1 cellular context compared by ENCODE assay signal in the genomic region with DNA sequence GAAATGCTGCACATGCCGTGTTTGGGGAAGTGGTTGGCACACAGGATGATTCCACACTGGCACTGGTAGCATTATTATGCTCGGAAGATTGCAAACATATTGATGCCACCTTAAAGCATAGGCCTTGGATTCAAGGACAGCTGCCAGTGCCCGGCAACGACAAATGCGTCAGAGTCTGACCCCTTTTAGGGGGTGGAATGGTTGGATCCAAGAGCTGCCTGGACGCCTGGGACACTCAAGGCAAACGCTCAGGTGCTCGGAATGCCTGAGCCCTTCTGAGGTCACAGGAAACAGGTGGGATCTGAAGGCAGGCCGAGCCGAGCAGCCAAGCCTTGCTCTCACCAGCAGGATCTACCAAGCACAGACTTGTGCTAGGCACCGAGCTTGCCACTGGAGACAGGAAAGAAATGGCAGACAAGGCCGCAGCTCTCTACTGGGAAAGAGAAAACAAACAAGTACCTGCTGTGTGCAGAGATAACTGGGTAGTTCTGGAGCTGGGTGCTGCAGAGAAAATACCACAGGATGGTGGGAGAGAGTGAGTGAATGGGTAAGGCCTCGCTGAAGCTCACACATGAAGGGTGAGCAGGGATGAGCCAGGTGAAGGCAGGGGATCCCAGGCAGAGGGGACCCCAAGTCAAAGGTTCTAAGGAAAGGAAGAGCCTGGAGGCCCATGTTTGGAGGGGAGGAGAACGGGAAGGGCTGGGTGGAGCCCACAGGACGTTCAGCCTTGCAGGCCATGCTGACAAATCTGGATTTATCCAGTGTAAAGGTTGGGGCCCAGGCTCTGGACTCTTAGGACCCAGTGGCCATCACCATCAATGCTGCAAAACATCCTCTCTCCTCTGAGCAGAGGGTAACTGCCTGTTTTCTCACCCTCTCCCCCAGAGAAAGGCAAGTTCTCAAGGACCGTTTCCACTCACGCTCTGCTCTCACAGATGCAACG.
TF ChIP-seq lines count a peak whose summit lies in the region.

No MANE protein-coding gene starts in this region.

TF ChIP-seq in liver, 16 proteins besides CTCF, POLR2A, EP300 and RAD21 (continued from another document):
- TF ChIP-seq, protein P1, sequence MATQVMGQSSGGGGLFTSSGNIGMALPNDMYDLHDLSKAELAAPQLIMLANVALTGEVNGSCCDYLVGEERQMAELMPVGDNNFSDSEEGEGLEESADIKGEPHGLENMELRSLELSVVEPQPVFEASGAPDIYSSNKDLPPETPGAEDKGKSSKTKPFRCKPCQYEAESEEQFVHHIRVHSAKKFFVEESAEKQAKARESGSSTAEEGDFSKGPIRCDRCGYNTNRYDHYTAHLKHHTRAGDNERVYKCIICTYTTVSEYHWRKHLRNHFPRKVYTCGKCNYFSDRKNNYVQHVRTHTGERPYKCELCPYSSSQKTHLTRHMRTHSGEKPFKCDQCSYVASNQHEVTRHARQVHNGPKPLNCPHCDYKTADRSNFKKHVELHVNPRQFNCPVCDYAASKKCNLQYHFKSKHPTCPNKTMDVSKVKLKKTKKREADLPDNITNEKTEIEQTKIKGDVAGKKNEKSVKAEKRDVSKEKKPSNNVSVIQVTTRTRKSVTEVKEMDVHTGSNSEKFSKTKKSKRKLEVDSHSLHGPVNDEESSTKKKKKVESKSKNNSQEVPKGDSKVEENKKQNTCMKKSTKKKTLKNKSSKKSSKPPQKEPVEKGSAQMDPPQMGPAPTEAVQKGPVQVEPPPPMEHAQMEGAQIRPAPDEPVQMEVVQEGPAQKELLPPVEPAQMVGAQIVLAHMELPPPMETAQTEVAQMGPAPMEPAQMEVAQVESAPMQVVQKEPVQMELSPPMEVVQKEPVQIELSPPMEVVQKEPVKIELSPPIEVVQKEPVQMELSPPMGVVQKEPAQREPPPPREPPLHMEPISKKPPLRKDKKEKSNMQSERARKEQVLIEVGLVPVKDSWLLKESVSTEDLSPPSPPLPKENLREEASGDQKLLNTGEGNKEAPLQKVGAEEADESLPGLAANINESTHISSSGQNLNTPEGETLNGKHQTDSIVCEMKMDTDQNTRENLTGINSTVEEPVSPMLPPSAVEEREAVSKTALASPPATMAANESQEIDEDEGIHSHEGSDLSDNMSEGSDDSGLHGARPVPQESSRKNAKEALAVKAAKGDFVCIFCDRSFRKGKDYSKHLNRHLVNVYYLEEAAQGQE (IDR thresholded peaks at IDR 0.05) = no peak
